13 cellular contexts compared by ENCODE assay signal in the genomic region with DNA sequence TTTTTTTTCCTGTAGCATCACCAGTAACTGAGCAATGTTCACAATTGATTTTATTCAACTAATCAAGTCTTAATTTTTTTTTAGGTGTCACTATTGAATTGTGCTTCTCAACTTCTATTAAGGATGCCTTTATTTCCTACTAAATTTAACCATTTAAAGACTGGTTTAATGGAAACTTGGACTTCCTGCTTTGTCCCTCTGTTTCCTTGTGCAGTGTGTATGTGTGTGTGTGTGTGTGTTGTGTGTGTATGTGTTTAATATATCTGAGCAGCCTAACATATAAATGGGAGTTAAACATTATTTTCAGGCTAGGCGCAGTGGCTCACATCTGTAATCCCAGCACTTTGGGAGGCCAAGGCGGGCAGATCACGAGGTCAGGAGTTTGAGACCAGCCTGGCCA. TPM values are rescaled to one million over a fixed set of nuclear protein-coding genes. Genes with fewer than 3 reads are reported as not detected.
A peak's percentile ranks its signal among the peaks of the same experiment; 100 is the strongest.
DNase-seq lines count a peak whose midpoint lies in the region; ATAC-seq and TF ChIP-seq lines count a peak whose summit lies in the region.
"Had no signal": no experiment of that assay in that cellular context is flagged by ENCODE, and none has a peak within 500 bp of the region (broad histone marks: within the 10 kb centered on the region; RNA-seq: fewer than 3 reads in every experiment).

No MANE protein-coding gene starts in this region.

- H3K79me2 ChIP-seq in hepatocyte, result peaks cover 46% of the 10 kb centered on the region

- WGBS in hepatocyte (ENCODE audit: low lambda C conversion rate, missing lambda C conversion rate), result 84% methylated on average over 3 of the region's 3 CpGs
- 85 to 91% (median 89%) methylated on average over 3 of the region's 3 CpGs for WGBS in spleen, 5 donors

- H3K4me2 ChIP-seq in hepatocyte, result peak overlapping the region; percentile 87
- H3K4me2 ChIP-seq: KMS-11 had no signal

- peak overlapping the region; percentile 54 for H3K27ac Mint-ChIP-seq in activated CD8-positive, alpha-beta T cell treated with anti-CD3 and anti-CD28 coated beads for 36 hours
- H3K27ac Mint-ChIP-seq in activated CD8-positive, alpha-beta T cell treated with anti-CD3 and anti-CD28 coated beads, Interleukin-2, amount 10 ng/mL, durations not matched to agents 7 days and 5 days, result no peak overlapping the region
- H3K27ac Mint-ChIP-seq in activated CD4-positive, alpha-beta memory T cell treated with anti-CD3 and anti-CD28 coated beads for 36 hours, result no peak overlapping the region
- H3K27ac Mint-ChIP-seq: H9 had no signal

- ATAC-seq in activated CD8-positive, alpha-beta T cell treated with anti-CD3 and anti-CD28 coated beads for 36 hours, result no peak
- no peak for ATAC-seq in activated CD8-positive, alpha-beta T cell treated with anti-CD3 and anti-CD28 coated beads, Interleukin-2, amount 10 ng/mL, durations not matched to agents 7 days and 5 days

- H3K4me1 Mint-ChIP-seq in activated CD8-positive, alpha-beta T cell treated with anti-CD3 and anti-CD28 coated beads for 36 hours (ENCODE audit: low read depth), result peaks cover 50% of the 10 kb centered on the region
- H3K4me1 Mint-ChIP-seq in activated CD8-positive, alpha-beta T cell treated with anti-CD3 and anti-CD28 coated beads, Interleukin-2, amount 10 ng/mL, durations not matched to agents 7 days and 5 days (ENCODE audit: low read depth), result peaks cover 36% of the 10 kb centered on the region
- H3K4me1 Mint-ChIP-seq in activated CD4-positive, alpha-beta memory T cell treated with anti-CD3 and anti-CD28 coated beads for 36 hours (ENCODE audit: low read depth), result peaks cover 32% of the 10 kb centered on the region

- H3K9me3 ChIP-seq in hepatocyte (ENCODE audit: low read depth), result no peaks in the 10 kb centered on the region
- H3K9me3 ChIP-seq in spleen, result no peaks in the 10 kb centered on the region

- intact Hi-C loops in activated CD8-positive, alpha-beta T cell treated with anti-CD3 and anti-CD28 coated beads for 36 hours (cut with micrococcal nuclease), result no loop called here
- intact Hi-C loops in activated CD4-positive, alpha-beta memory T cell treated with anti-CD3 and anti-CD28 coated beads for 36 hours (cut with micrococcal nuclease), result no loop called here
- intact Hi-C loops in spleen (cut with DNase I; ENCODE audit: low total_unique reads), result no loop called here

- H3K9me3 Mint-ChIP-seq in activated CD8-positive, alpha-beta T cell treated with anti-CD3 and anti-CD28 coated beads for 36 hours, result no peaks in the 10 kb centered on the region
- no peaks in the 10 kb centered on the region for H3K9me3 Mint-ChIP-seq in activated CD8-positive, alpha-beta T cell treated with anti-CD3 and anti-CD28 coated beads, Interleukin-2, amount 10 ng/mL, durations not matched to agents 7 days and 5 days (ENCODE audit: insufficient read depth)
- no peaks in the 10 kb centered on the region for H3K9me3 Mint-ChIP-seq in activated CD4-positive, alpha-beta memory T cell treated with anti-CD3 and anti-CD28 coated beads for 36 hours

- peak overlapping the region; percentile 46 for H3K4me3 Mint-ChIP-seq in activated CD8-positive, alpha-beta T cell treated with anti-CD3 and anti-CD28 coated beads for 36 hours
- no peak overlapping the region for H3K4me3 Mint-ChIP-seq in activated CD8-positive, alpha-beta T cell treated with anti-CD3 and anti-CD28 coated beads, Interleukin-2, amount 10 ng/mL, durations not matched to agents 7 days and 5 days
- H3K4me3 Mint-ChIP-seq in activated CD4-positive, alpha-beta memory T cell treated with anti-CD3 and anti-CD28 coated beads for 36 hours, result peak overlapping the region; percentile 17

- H3K27me3 ChIP-seq in hepatocyte, result no peaks in the 10 kb centered on the region
- H3K27me3 ChIP-seq in spleen (replicated peaks in 1 of 7), result no peaks in the 10 kb centered on the region
- H3K27me3 ChIP-seq: cardiac muscle cell had no signal

- CTCF ChIA-PET in activated CD8-positive, alpha-beta T cell treated with anti-CD3 and anti-CD28 coated beads for 36 hours (lab: Charles Lee), result interaction anchor here (1.0 to 5.6 kb wide), 2 partner anchors 17 to 22 kb away, joined by 4 to 37 read pairs; no protein-coding TSS in a partner anchor
- CTCF ChIA-PET in activated CD8-positive, alpha-beta T cell treated with anti-CD3 and anti-CD28 coated beads, Interleukin-2, amount 10 ng/mL, durations not matched to agents 7 days and 5 days (lab: Charles Lee), result no interaction called here
- CTCF ChIA-PET in activated CD4-positive, alpha-beta memory T cell treated with anti-CD3 and anti-CD28 coated beads for 36 hours (lab: Charles Lee), result no interaction called here

- no peaks in the 10 kb centered on the region for H3K9me2 ChIP-seq in hepatocyte (replicated peaks; ENCODE audit: insufficient read depth)

- H3K4me3 ChIP-seq in hepatocyte, result no peak overlapping the region
- H3K4me3 ChIP-seq in spleen, result peak overlapping the region in 3 of 8 donors; percentile 64 to 91 (median 75)
- H3K4me3 ChIP-seq: cardiac muscle cell had no signal

- H3K4me1 ChIP-seq in hepatocyte (ENCODE audit: insufficient read depth), result peaks cover 22% of the 10 kb centered on the region
- peaks cover 9 to 89% (median 52%) of the 10 kb centered on the region in 6 donors for H3K4me1 ChIP-seq in spleen

- no peak for TF ChIP-seq POLR2A in spleen (IDR thresholded peaks at IDR 0.05)

- no peak for TF ChIP-seq CTCF in activated CD8-positive, alpha-beta T cell treated with anti-CD3 and anti-CD28 coated beads for 36 hours (IDR thresholded peaks at IDR 0.05)
- no peak for TF ChIP-seq CTCF in hepatocyte (IDR thresholded peaks at IDR 0.05; ENCODE audit: poor library complexity)
- TF ChIP-seq CTCF in spleen (IDR thresholded peaks at IDR 0.05 in 8 of 11, conservative IDR thresholded peaks at IDR 0.05 in 3 of 11), result no peak

- H4K20me1 ChIP-seq in hepatocyte (ENCODE audit: insufficient read depth, poor library complexity, severe bottlenecking), result no peaks in the 10 kb centered on the region

- no peak for DNase-seq in activated CD8-positive, alpha-beta T cell treated with anti-CD3 and anti-CD28 coated beads for 36 hours
- no peak for DNase-seq in activated CD8-positive, alpha-beta T cell treated with anti-CD3 and anti-CD28 coated beads, Interleukin-2, amount 10 ng/mL, durations not matched to agents 7 days and 5 days
- no peak for DNase-seq in activated CD4-positive, alpha-beta memory T cell treated with anti-CD3 and anti-CD28 coated beads for 36 hours
- DNase-seq in hepatocyte (ENCODE audit: low spot score), result no peak
- DNase-seq in spleen, result no peak
- DNase-seq in hippocampal formation (lab: John Stamatoyannopoulos, UW), result no peak
- no peak for DNase-seq in DMS53 (lab: John Stamatoyannopoulos, UW)
- DNase-seq in HuH-7 (ENCODE audit: low spot score), result no peak
- DNase-seq: NCI-H2081; stimulated activated naive CD4-positive, alpha-beta T cell treated with Interleukin-2 at 50 U/mL for 16 hours had no signal

- H3K36me3 ChIP-seq in hepatocyte (replicated peaks; ENCODE audit: insufficient read depth, low read depth), result no peaks in the 10 kb centered on the region
- H3K36me3 ChIP-seq in spleen, result peaks cover 0 to 22% (median 0%) of the 10 kb centered on the region in 6 donors
- H3K36me3 ChIP-seq: cardiac muscle cell had no signal

- no peaks in the 10 kb centered on the region for H3K27me3 Mint-ChIP-seq in activated CD8-positive, alpha-beta T cell treated with anti-CD3 and anti-CD28 coated beads for 36 hours
- peaks cover 2% of the 10 kb centered on the region for H3K27me3 Mint-ChIP-seq in activated CD8-positive, alpha-beta T cell treated with anti-CD3 and anti-CD28 coated beads, Interleukin-2, amount 10 ng/mL, durations not matched to agents 7 days and 5 days (ENCODE audit: low read depth)
- H3K27me3 Mint-ChIP-seq in activated CD4-positive, alpha-beta memory T cell treated with anti-CD3 and anti-CD28 coated beads for 36 hours, result peaks cover 5% of the 10 kb centered on the region

- H3K36me3 Mint-ChIP-seq in activated CD8-positive, alpha-beta T cell treated with anti-CD3 and anti-CD28 coated beads for 36 hours (ENCODE audit: low read depth), result peaks cover 4% of the 10 kb centered on the region
- peaks cover 11% of the 10 kb centered on the region for H3K36me3 Mint-ChIP-seq in activated CD8-positive, alpha-beta T cell treated with anti-CD3 and anti-CD28 coated beads, Interleukin-2, amount 10 ng/mL, durations not matched to agents 7 days and 5 days (ENCODE audit: low read depth)
- no peaks in the 10 kb centered on the region for H3K36me3 Mint-ChIP-seq in activated CD4-positive, alpha-beta memory T cell treated with anti-CD3 and anti-CD28 coated beads for 36 hours

- POLR2A ChIA-PET in activated CD8-positive, alpha-beta T cell treated with anti-CD3 and anti-CD28 coated beads for 36 hours (lab: Charles Lee), result no interaction called here
- POLR2A ChIA-PET in activated CD8-positive, alpha-beta T cell treated with anti-CD3 and anti-CD28 coated beads, Interleukin-2, amount 10 ng/mL, durations not matched to agents 7 days and 5 days (lab: Charles Lee), result no interaction called here
- POLR2A ChIA-PET in activated CD4-positive, alpha-beta memory T cell treated with anti-CD3 and anti-CD28 coated beads for 36 hours (lab: Charles Lee), result no interaction called here

- no peak overlapping the region for H3K27ac ChIP-seq in hepatocyte
- H3K27ac ChIP-seq in spleen, result peak overlapping the region in 6 of 8 donors; percentile 20 to 98 (median 96)
- H3K27ac ChIP-seq: cardiac muscle cell, KMS-11 had no signal

- no peak overlapping the region for H2AFZ ChIP-seq in hepatocyte

RNA-seq across cellular contexts. Expression of gene SERPINB6, which starts 1.8 kb away (rescaled TPM):
- 10 to 100 TPM; 52.2 to 53.8 TPM for total RNA-seq in activated CD8-positive, alpha-beta T cell treated with anti-CD3 and anti-CD28 coated beads for 36 hours
- 10 to 100 TPM; 51.0 to 52.8 TPM for total RNA-seq in activated CD8-positive, alpha-beta T cell treated with anti-CD3 and anti-CD28 coated beads, Interleukin-2, amount 10 ng/mL, durations not matched to agents 7 days and 5 days
- 10 to 100 TPM; 59.0 to 64.7 TPM for total RNA-seq in activated CD4-positive, alpha-beta memory T cell treated with anti-CD3 and anti-CD28 coated beads for 36 hours
- 77.7 and 87.9 TPM in 2 replicates for total RNA-seq in hepatocyte
- 109 and 117 TPM in 2 replicates for polyA plus RNA-seq in hepatocyte
- total RNA-seq in spleen, result 100 to 1,000 TPM; 145 to 222 (median 188) TPM
- polyA plus RNA-seq in spleen, result 100 to 1,000 TPM; 111 to 256 (median 193) TPM

RNA-seq across cellular contexts. Expression of gene NQO2, which starts 30.1 kb away (rescaled TPM):
- 10 to 100 TPM; 23.8 to 24.7 TPM for total RNA-seq in activated CD8-positive, alpha-beta T cell treated with anti-CD3 and anti-CD28 coated beads for 36 hours
- 10 to 100 TPM; 21.2 to 21.4 TPM for total RNA-seq in activated CD8-positive, alpha-beta T cell treated with anti-CD3 and anti-CD28 coated beads, Interleukin-2, amount 10 ng/mL, durations not matched to agents 7 days and 5 days
- total RNA-seq in activated CD4-positive, alpha-beta memory T cell treated with anti-CD3 and anti-CD28 coated beads for 36 hours, result 10 to 100 TPM; 36.1 to 38.9 TPM
- total RNA-seq in hepatocyte (22.5 and 23.4 TPM in 2 replicates), spleen (10 to 100 TPM; 21.3 to 55.1 (median 37.2) TPM)
- polyA plus RNA-seq in hepatocyte (28.6 and 38.5 TPM in 2 replicates), spleen (10 to 100 TPM; 16.3 to 26.0 (median 17.0) TPM)
